Comparison of ENCODE assay signal across 1 cellular context in genomic region chr2:219308142-219309093, GRCh38.
TF ChIP-seq lines count a peak whose summit lies in the region.

No MANE protein-coding gene starts in this region.

TF ChIP-seq in HepG2, 621 proteins besides CTCF, POLR2A, EP300 and RAD21 (continued from another document and continues in another):
- TF ChIP-seq GLI4 (CRISPR knock-in tag; IDR thresholded peaks at IDR 0.05; ENCODE audit: borderline replicate concordance) (no peak), NFKBIZ (CRISPR knock-in tag; IDR thresholded peaks at IDR 0.05) (peak; percentile 96), PAX8 (CRISPR knock-in tag; IDR thresholded peaks at IDR 0.05; ENCODE audit: borderline replicate concordance) (peak; percentile 97; the same call in 1 of the 2 replicates), ZNF816 (CRISPR knock-in tag; IDR thresholded peaks at IDR 0.05; ENCODE audit: borderline replicate concordance) (peak; percentile 64; the same call in 1 of the 2 replicates), ZNF282 (IDR thresholded peaks at IDR 0.05; ENCODE audit: partially characterized antibody) (no peak), TARDBP (CRISPR knock-in tag; IDR thresholded peaks at IDR 0.05) (no peak), ZNF7 (CRISPR knock-in tag; IDR thresholded peaks at IDR 0.05) (peak; percentile 69), ZKSCAN8 (CRISPR knock-in tag; IDR thresholded peaks at IDR 0.05; ENCODE audit: borderline replicate concordance) (peak; percentile 73), MAZ (IDR thresholded peaks at IDR 0.05; ENCODE audit: borderline replicate concordance, low read depth, low read length) (0 out of 2 replicates have a peak, but pooled peaks have one; percentile 48), MAZ (CRISPR knock-in tag; IDR thresholded peaks at IDR 0.05; ENCODE audit: low read depth) (peak; percentile 92), AGO1 (IDR thresholded peaks at IDR 0.05; ENCODE audit: low read depth, low read length, poor library complexity, severe bottlenecking) (no peak), MIER3 (CRISPR knock-in tag; IDR thresholded peaks at IDR 0.05; ENCODE audit: borderline replicate concordance) (peak; percentile 83; the same call in 1 of the 2 replicates), ZNF839 (CRISPR knock-in tag; IDR thresholded peaks at IDR 0.05; ENCODE audit: borderline replicate concordance) (0 out of 2 replicates have a peak, but pooled peaks have one; percentile 57), ZNF770 (CRISPR knock-in tag; IDR thresholded peaks at IDR 0.05) (peak; percentile 28; the same call in 1 of the 2 replicates), CHD2 (IDR thresholded peaks at IDR 0.05; ENCODE audit: low read depth, low read length) (no peak), SNAI1 (CRISPR knock-in tag; IDR thresholded peaks at IDR 0.05; ENCODE audit: borderline replicate concordance) (peak; percentile 93; the same call in 1 of the 2 replicates), GATAD1 (CRISPR knock-in tag; IDR thresholded peaks at IDR 0.05) (peak; percentile 78), PITX1 (CRISPR knock-in tag; IDR thresholded peaks at IDR 0.05) (0 out of 2 replicates have a peak, but pooled peaks have one; percentile 54), FOXC1 (CRISPR knock-in tag; IDR thresholded peaks at IDR 0.05; ENCODE audit: borderline replicate concordance) (peak; percentile 93; the same call in 1 of the 2 replicates), ZNF510 (CRISPR knock-in tag; IDR thresholded peaks at IDR 0.05; ENCODE audit: low read depth) (0 out of 2 replicates have a peak, but pooled peaks have one; percentile 69), ARID2 (CRISPR knock-in tag; IDR thresholded peaks at IDR 0.05; ENCODE audit: borderline replicate concordance) (no peak), PHF5A (CRISPR knock-in tag; IDR thresholded peaks at IDR 0.05; ENCODE audit: low read depth, unreplicated experiment) (no peak), ATAD3A (CRISPR knock-in tag; IDR thresholded peaks at IDR 0.05) (peak; percentile 87; the same call in 1 of the 2 replicates), RORA (CRISPR knock-in tag; IDR thresholded peaks at IDR 0.05) (no peak), HNRNPH1 (optimal IDR thresholded peaks at IDR 0.05; ENCODE audit: low read depth, low read length) (no peak), BRD4 (CRISPR knock-in tag; IDR thresholded peaks at IDR 0.05) (no peak), JDP2 (CRISPR knock-in tag; IDR thresholded peaks at IDR 0.05; ENCODE audit: borderline replicate concordance) (peak; percentile 89; the same call in 1 of the 2 replicates), HOXD1 (CRISPR knock-in tag; IDR thresholded peaks at IDR 0.05) (peak; percentile 94; the same call in 1 of the 2 replicates), ZNF318 (CRISPR knock-in tag; IDR thresholded peaks at IDR 0.05) (peak; percentile 81; the same call in 1 of the 2 replicates), SKIL (CRISPR knock-in tag; IDR thresholded peaks at IDR 0.05; ENCODE audit: borderline replicate concordance) (peak; percentile 68), KDM4B (CRISPR knock-in tag; IDR thresholded peaks at IDR 0.05) (peak; percentile 97), ZNF766 (CRISPR knock-in tag; IDR thresholded peaks at IDR 0.05; ENCODE audit: borderline replicate concordance) (peak; percentile 98), HMG20A (CRISPR knock-in tag; IDR thresholded peaks at IDR 0.05; ENCODE audit: borderline replicate concordance) (peak; percentile 47; the same call in 1 of the 2 replicates), ELF1 (CRISPR knock-in tag; IDR thresholded peaks at IDR 0.05) (no peak), RXRA (CRISPR knock-in tag; IDR thresholded peaks at IDR 0.05) (no peak), MLXIP (CRISPR knock-in tag; IDR thresholded peaks at IDR 0.05; ENCODE audit: borderline replicate concordance) (peak; percentile 96), ATM (IDR thresholded peaks at IDR 0.05; ENCODE audit: borderline replicate concordance) (no peak), MAFG (CRISPR knock-in tag; IDR thresholded peaks at IDR 0.05) (no peak; the same call in 1 of the 2 replicates), ZMAT3 (CRISPR knock-in tag; conservative IDR thresholded peaks at IDR 0.05) (peak; percentile 96), ZNF652 (CRISPR knock-in tag; IDR thresholded peaks at IDR 0.05; ENCODE audit: borderline replicate concordance, low read depth) (peak; percentile 24; the same call in 1 of the 2 replicates), SMC3 (IDR thresholded peaks at IDR 0.05; ENCODE audit: low read length) (no peak), ZHX1 (CRISPR knock-in tag; IDR thresholded peaks at IDR 0.05; ENCODE audit: low read depth) (peak; percentile 85), MLX (CRISPR knock-in tag; IDR thresholded peaks at IDR 0.05) (peak; percentile 63), FOXM1 (CRISPR knock-in tag; IDR thresholded peaks at IDR 0.05) (peak; percentile 83), ZNF33A (CRISPR knock-in tag; IDR thresholded peaks at IDR 0.05; ENCODE audit: borderline replicate concordance) (no peak), RCOR2 (CRISPR knock-in tag; IDR thresholded peaks at IDR 0.05) (no peak), ZNF883 (CRISPR knock-in tag; IDR thresholded peaks at IDR 0.05; ENCODE audit: not compliant biosample characterization) (peak; percentile 81)
